25 cellular contexts compared by ENCODE assay signal in the genomic region with DNA sequence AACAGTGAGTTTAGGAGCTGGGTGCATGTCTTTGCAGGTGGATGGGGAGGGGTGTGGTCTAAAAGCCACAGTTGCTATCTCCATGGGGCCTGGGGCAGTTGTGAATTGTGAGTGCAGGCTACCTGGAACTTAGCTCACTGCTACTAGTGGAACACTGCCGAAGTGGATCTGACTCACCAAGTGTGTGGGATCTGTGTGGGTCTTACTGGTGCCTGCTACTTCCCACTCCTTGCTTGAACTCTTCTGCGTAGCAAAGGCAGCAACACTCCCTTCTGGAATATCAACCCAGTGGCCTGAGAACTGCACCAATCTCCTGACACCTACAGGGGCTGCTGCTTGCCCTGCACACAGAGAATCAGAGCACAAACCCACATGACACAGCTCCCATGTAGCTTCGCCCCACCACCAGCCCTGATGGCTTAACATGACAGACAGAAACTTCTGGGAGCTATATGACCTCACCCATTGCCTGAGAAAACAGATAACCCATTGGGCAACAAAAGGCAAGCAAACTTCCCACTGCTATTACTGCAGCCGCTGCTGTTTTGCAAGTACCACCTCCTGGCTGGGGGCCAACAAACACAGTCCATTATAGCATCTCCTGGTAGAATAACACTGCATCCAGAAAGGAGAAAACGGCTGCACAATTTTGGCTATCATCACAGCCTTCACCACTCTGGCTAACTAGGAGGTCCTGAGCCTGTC.
DNase-seq lines count a peak whose midpoint lies in the region; ATAC-seq and TF ChIP-seq lines count a peak whose summit lies in the region.
"Had no signal": no experiment of that assay in that cellular context is flagged by ENCODE, and none has a peak within 500 bp of the region (broad histone marks: within the 10 kb centered on the region; RNA-seq: fewer than 3 reads in every experiment).

No MANE protein-coding gene starts in this region.

- H3K36me3 Mint-ChIP-seq in WTC11: no peaks in the 10 kb centered on the region
- H3K36me3 Mint-ChIP-seq: activated naive CD4-positive, alpha-beta T cell treated with anti-CD3 and anti-CD28 coated beads, Interleukin-2, amount 50 U/mL, for 72 hours; stimulated activated memory B cell treated with anti-CD40 and anti-IgM and Interleukin-4, amounts not matched to agents 10 μg/mL and 1 μg/mL and 100 μg/mL, for 72 hours had no signal

- peaks cover 4% of the 10 kb centered on the region for H3K4me1 Mint-ChIP-seq in WTC11
- H3K4me1 Mint-ChIP-seq: activated T-helper 17 cell treated with anti-CD3 and anti-CD28 coated beads, Interleukin-2, amount 50 U/mL, for 72 hours; B cell; stimulated activated memory B cell treated with anti-CD40 and anti-IgM and Interleukin-4, amounts not matched to agents 10 μg/mL and 1 μg/mL and 100 μg/mL, for 72 hours had no signal

- no peak overlapping the region for H2AFZ ChIP-seq in Karpas-422 (ENCODE audit: low read length)
- H2AFZ ChIP-seq: PC-9 had no signal

- DNase-seq in NCI-H2081 (lab: John Stamatoyannopoulos, UW) (peak; percentile 67 to 76), NCI-H2081 treated with DMSO at 0.1 percent for 48 hours (lab: John Stamatoyannopoulos, UW) (no peak), NCI-H2227 treated with DMSO at 0.1 percent for 48 hours (lab: John Stamatoyannopoulos, UW) (peak; percentile 1), WTC11 (ENCODE audit: low spot score) (no peak), left kidney (ENCODE audit: low read depth, low spot score) (peak; percentile 1), DMS79 treated with DMSO at 0.1 percent for 48 hours (lab: John Stamatoyannopoulos, UW) (no peak), Karpas-422 (no peak)
- DNase-seq: Caco-2; effector CD4-positive, alpha-beta T cell; foreskin melanocyte; HCEC 1CT; KG1; mammary epithelial cell; NCI-H82; PC-9; retina had no signal

- H3K4me2 ChIP-seq in Karpas-422 (ENCODE audit: low read depth, low read length, poor library complexity, severe bottlenecking): no peak overlapping the region
- H3K4me2 ChIP-seq: PC-9, smooth muscle cell had no signal

- no peak overlapping the region for H3K27ac ChIP-seq in Karpas-422 (ENCODE audit: low read length)
- H3K27ac ChIP-seq: ascending aorta, PC-9, SJSA1, suprapubic skin had no signal

- H3K4me1 ChIP-seq in Karpas-422 (ENCODE audit: low read length): no peaks in the 10 kb centered on the region
- H3K4me1 ChIP-seq: ascending aorta, Caco-2, SJSA1, suprapubic skin had no signal

- H3K4me3 Mint-ChIP-seq in WTC11: no peak overlapping the region
- H3K4me3 Mint-ChIP-seq: activated T-helper 17 cell treated with anti-CD3 and anti-CD28 coated beads, Interleukin-2, amount 50 U/mL, for 72 hours; B cell; stimulated activated memory B cell treated with anti-CD40 and anti-IgM and Interleukin-4, amounts not matched to agents 10 μg/mL and 1 μg/mL and 100 μg/mL, for 72 hours had no signal

- H3K27me3 ChIP-seq in Karpas-422 (ENCODE audit: low read length): no peaks in the 10 kb centered on the region
- H3K27me3 ChIP-seq: ascending aorta, SJSA1, suprapubic skin had no signal

- ATAC-seq in WTC11 (peak; percentile 55; the same call in 1 of the 2 replicates), HG03039 (IDR thresholded peaks at IDR 0.05; ENCODE audit: unreplicated experiment) (no peak)
- ATAC-seq: activated naive CD4-positive, alpha-beta T cell treated with anti-CD3 and anti-CD28 coated beads, Interleukin-2, amount 50 U/mL, for 72 hours; activated T-helper 17 cell treated with anti-CD3 and anti-CD28 coated beads, Interleukin-2, amount 50 U/mL, for 72 hours; stimulated activated memory B cell treated with anti-CD40 and anti-IgM and Interleukin-4, amounts not matched to agents 10 μg/mL and 1 μg/mL and 100 μg/mL, for 72 hours had no signal

- H4K20me1 ChIP-seq in Karpas-422 (ENCODE audit: insufficient read depth, low read depth, low read length): no peaks in the 10 kb centered on the region

- H3K4me3 ChIP-seq in Karpas-422 (ENCODE audit: low read length): no peak overlapping the region
- H3K4me3 ChIP-seq: ascending aorta, PC-9, SJSA1, smooth muscle cell, suprapubic skin had no signal

- no peaks in the 10 kb centered on the region for H3K79me2 ChIP-seq in Karpas-422 (ENCODE audit: low read length)

- no peak for TF ChIP-seq CTCF in WTC11 (IDR thresholded peaks at IDR 0.05)

- H3K27me3 Mint-ChIP-seq in WTC11 (ENCODE audit: low read depth): no peaks in the 10 kb centered on the region
- H3K27me3 Mint-ChIP-seq: activated T-helper 17 cell treated with anti-CD3 and anti-CD28 coated beads, Interleukin-2, amount 50 U/mL, for 72 hours; B cell; stimulated activated memory B cell treated with anti-CD40 and anti-IgM and Interleukin-4, amounts not matched to agents 10 μg/mL and 1 μg/mL and 100 μg/mL, for 72 hours had no signal

- H3K9me3 ChIP-seq in Karpas-422 (ENCODE audit: low read length): no peaks in the 10 kb centered on the region
- H3K9me3 ChIP-seq: ascending aorta, Caco-2, SJSA1, suprapubic skin had no signal

- no peak overlapping the region for H3K27ac Mint-ChIP-seq in WTC11
- H3K27ac Mint-ChIP-seq: activated naive CD4-positive, alpha-beta T cell treated with anti-CD3 and anti-CD28 coated beads, Interleukin-2, amount 50 U/mL, for 72 hours; activated T-helper 17 cell treated with anti-CD3 and anti-CD28 coated beads, Interleukin-2, amount 50 U/mL, for 72 hours; B cell; stimulated activated memory B cell treated with anti-CD40 and anti-IgM and Interleukin-4, amounts not matched to agents 10 μg/mL and 1 μg/mL and 100 μg/mL, for 72 hours had no signal

- CTCF ChIA-PET in WTC11 (lab: Charles Lee): no interaction called here

- H3K9me3 Mint-ChIP-seq in WTC11: peaks cover 9% of the 10 kb centered on the region

- POLR2A ChIA-PET in WTC11 (lab: Charles Lee): no interaction called here

- H3K9me2 ChIP-seq in Karpas-422 (replicated peaks; ENCODE audit: insufficient read depth, low read length): no peaks in the 10 kb centered on the region

- H3K9ac ChIP-seq in Karpas-422 (ENCODE audit: low read length): no peak overlapping the region

- no peaks in the 10 kb centered on the region for H3K36me3 ChIP-seq in Karpas-422 (ENCODE audit: insufficient read depth, low read length)
- H3K36me3 ChIP-seq: ascending aorta, SJSA1, suprapubic skin had no signal

TF ChIP-seq in WTC11, 78 proteins besides CTCF, POLR2A, EP300 and RAD21 (continues in another document):
- no peak for TF ChIP-seq ZNF121 (CRISPR knock-in tag; IDR thresholded peaks at IDR 0.05)
- no peak for TF ChIP-seq FOXP1 (CRISPR knock-in tag; IDR thresholded peaks at IDR 0.05; ENCODE audit: borderline replicate concordance)
- TF ChIP-seq, protein P1, sequence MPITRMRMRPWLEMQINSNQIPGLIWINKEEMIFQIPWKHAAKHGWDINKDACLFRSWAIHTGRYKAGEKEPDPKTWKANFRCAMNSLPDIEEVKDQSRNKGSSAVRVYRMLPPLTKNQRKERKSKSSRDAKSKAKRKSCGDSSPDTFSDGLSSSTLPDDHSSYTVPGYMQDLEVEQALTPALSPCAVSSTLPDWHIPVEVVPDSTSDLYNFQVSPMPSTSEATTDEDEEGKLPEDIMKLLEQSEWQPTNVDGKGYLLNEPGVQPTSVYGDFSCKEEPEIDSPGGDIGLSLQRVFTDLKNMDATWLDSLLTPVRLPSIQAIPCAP (CRISPR knock-in tag; IDR thresholded peaks at IDR 0.05): no peak
- TF ChIP-seq, protein P2, sequence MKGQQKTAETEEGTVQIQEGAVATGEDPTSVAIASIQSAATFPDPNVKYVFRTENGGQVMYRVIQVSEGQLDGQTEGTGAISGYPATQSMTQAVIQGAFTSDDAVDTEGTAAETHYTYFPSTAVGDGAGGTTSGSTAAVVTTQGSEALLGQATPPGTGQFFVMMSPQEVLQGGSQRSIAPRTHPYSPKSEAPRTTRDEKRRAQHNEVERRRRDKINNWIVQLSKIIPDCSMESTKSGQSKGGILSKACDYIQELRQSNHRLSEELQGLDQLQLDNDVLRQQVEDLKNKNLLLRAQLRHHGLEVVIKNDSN (CRISPR knock-in tag; IDR thresholded peaks at IDR 0.05): no peak
- no peak for TF ChIP-seq ATF1 (CRISPR knock-in tag; IDR thresholded peaks at IDR 0.05)
- TF ChIP-seq ZNF671 (CRISPR knock-in tag; IDR thresholded peaks at IDR 0.05): no peak
- TF ChIP-seq, protein P3, sequence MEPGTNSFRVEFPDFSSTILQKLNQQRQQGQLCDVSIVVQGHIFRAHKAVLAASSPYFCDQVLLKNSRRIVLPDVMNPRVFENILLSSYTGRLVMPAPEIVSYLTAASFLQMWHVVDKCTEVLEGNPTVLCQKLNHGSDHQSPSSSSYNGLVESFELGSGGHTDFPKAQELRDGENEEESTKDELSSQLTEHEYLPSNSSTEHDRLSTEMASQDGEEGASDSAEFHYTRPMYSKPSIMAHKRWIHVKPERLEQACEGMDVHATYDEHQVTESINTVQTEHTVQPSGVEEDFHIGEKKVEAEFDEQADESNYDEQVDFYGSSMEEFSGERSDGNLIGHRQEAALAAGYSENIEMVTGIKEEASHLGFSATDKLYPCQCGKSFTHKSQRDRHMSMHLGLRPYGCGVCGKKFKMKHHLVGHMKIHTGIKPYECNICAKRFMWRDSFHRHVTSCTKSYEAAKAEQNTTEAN (CRISPR knock-in tag; IDR thresholded peaks at IDR 0.05): no peak
- TF ChIP-seq, protein P4, sequence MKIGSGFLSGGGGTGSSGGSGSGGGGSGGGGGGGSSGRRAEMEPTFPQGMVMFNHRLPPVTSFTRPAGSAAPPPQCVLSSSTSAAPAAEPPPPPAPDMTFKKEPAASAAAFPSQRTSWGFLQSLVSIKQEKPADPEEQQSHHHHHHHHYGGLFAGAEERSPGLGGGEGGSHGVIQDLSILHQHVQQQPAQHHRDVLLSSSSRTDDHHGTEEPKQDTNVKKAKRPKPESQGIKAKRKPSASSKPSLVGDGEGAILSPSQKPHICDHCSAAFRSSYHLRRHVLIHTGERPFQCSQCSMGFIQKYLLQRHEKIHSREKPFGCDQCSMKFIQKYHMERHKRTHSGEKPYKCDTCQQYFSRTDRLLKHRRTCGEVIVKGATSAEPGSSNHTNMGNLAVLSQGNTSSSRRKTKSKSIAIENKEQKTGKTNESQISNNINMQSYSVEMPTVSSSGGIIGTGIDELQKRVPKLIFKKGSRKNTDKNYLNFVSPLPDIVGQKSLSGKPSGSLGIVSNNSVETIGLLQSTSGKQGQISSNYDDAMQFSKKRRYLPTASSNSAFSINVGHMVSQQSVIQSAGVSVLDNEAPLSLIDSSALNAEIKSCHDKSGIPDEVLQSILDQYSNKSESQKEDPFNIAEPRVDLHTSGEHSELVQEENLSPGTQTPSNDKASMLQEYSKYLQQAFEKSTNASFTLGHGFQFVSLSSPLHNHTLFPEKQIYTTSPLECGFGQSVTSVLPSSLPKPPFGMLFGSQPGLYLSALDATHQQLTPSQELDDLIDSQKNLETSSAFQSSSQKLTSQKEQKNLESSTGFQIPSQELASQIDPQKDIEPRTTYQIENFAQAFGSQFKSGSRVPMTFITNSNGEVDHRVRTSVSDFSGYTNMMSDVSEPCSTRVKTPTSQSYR (CRISPR knock-in tag; IDR thresholded peaks at IDR 0.05): no peak

Comparison
In these comparisons a context has a peak if more than half of its experiments do, and no peak if none do; other contexts are left out.
1. DNase-seq: peak in NCI-H2081 (2 of 2), NCI-H2227 treated with DMSO at 0.1 percent for 48 hours (single experiment) and left kidney (single experiment); none in NCI-H2081 treated with DMSO at 0.1 percent for 48 hours (single experiment), WTC11 (single experiment), DMS79 treated with DMSO at 0.1 percent for 48 hours (single experiment) and Karpas-422 (single experiment).